9 cellular contexts compared by ENCODE assay signal in genomic region chr19:15551183-15552004, GRCh38. TPM values are rescaled to one million over a fixed set of nuclear protein-coding genes. Genes with fewer than 3 reads are reported as not detected.
DNase-seq lines count a peak whose midpoint lies in the region; ATAC-seq, FAIRE-seq and TF ChIP-seq lines count a peak whose summit lies in the region.
"Had no signal": no experiment of that assay in that cellular context is flagged by ENCODE, and none has a peak within 500 bp of the region (broad histone marks: within the 10 kb centered on the region; RNA-seq: fewer than 3 reads in every experiment).

No MANE protein-coding gene starts in this region.

- BruUV-seq in A673 (replicated peaks; lab: Mats Ljungman, UMichigan) (no TSS peak), endothelial cell of umbilical vein (replicated peaks; lab: Mats Ljungman, UMichigan) (no TSS peak)

- H3K27me3 ChIP-seq in A673 (replicated peaks; ENCODE audit: insufficient read depth, low read depth, low read length, poor library complexity): no peaks in the 10 kb centered on the region
- H3K27me3 ChIP-seq in endothelial cell of umbilical vein (ENCODE audit: control insufficient read depth in 2 of 2, insufficient read depth in 2 of 2, low read length in 2 of 2): peaks cover 0 to 1% of the 10 kb centered on the region in 2 experiments
- H3K27me3 ChIP-seq in gastrocnemius medialis: peaks cover 24 to 32% (median 28%) of the 10 kb centered on the region in 3 donors

- dilution Hi-C loops in endothelial cell of umbilical vein (cut with MboI; ENCODE audit: extremely low pct_ligation_motif_present, low sequenced_read_pairs): no loop called here

- H3K9ac ChIP-seq in endothelial cell of umbilical vein (replicated peaks; ENCODE audit: extremely low read depth, insufficient read depth, low read length): no peak overlapping the region

- TF ChIP-seq POLR2A in endothelial cell of umbilical vein (IDR thresholded peaks at IDR 0.05; ENCODE audit: low read depth, low read length) (no peak), gastrocnemius medialis (IDR thresholded peaks at IDR 0.05) (no peak)

- POLR2A ChIA-PET in A673 (lab: Charles Lee; ENCODE audit: low non-redundant PET): no interaction called here
- POLR2A ChIA-PET in HEK293T (lab: Yijun Ruan, JAX): interaction anchor here (1.0 kb wide), 2 partner anchors 118 to 172 kb away, joined by 3 read pairs; partner anchors contain the start of gene AKAP8
- POLR2A ChIA-PET in endothelial cell of umbilical vein (lab: Charles Lee): no interaction called here

- H3K9me3 ChIP-seq in A673 (ENCODE audit: low read depth, low read length, poor library complexity, severe bottlenecking) (no peaks in the 10 kb centered on the region), endothelial cell of umbilical vein (replicated peaks; ENCODE audit: control insufficient read depth, insufficient read depth, low read length) (no peaks in the 10 kb centered on the region), gastrocnemius medialis (no peaks in the 10 kb centered on the region)

- H3K79me2 ChIP-seq in endothelial cell of umbilical vein (ENCODE audit: control insufficient read depth, insufficient read depth, low read length): no peaks in the 10 kb centered on the region

- no peak for TF ChIP-seq CTCF in A673 (conservative IDR thresholded peaks at IDR 0.05; ENCODE audit: low read depth, low read length)
- peak in 1 of 2 donors; percentile 0 for TF ChIP-seq CTCF in endothelial cell of umbilical vein (IDR thresholded peaks at IDR 0.05; ENCODE audit: extremely low read depth in 1 of 2, insufficient read depth in 1 of 2, low read depth in 1 of 2, low read length in 2 of 2)
- TF ChIP-seq CTCF in gastrocnemius medialis (IDR thresholded peaks at IDR 0.05 in 4 of 5, conservative IDR thresholded peaks at IDR 0.05 in 1 of 5): no peak

- ATAC-seq in gastrocnemius medialis: no peak
- ATAC-seq in sciatic nerve: no peak
- no peak for ATAC-seq in HG03457 (IDR thresholded peaks at IDR 0.05; ENCODE audit: unreplicated experiment)

- H3K27ac ChIP-seq in A673 (ENCODE audit: low read depth, low read length, poor library complexity, severe bottlenecking) (no peak overlapping the region), endothelial cell of umbilical vein (ENCODE audit: insufficient read depth, low read depth, low read length) (no peak overlapping the region), gastrocnemius medialis (no peak overlapping the region)

- no peaks in the 10 kb centered on the region for H3K9me1 ChIP-seq in endothelial cell of umbilical vein (replicated peaks; ENCODE audit: control insufficient read depth, extremely low read depth, insufficient read depth, low read length)

- H3K4me1 ChIP-seq in A673 (ENCODE audit: insufficient read depth, low read length, poor library complexity, severe bottlenecking) (peaks cover 9% of the 10 kb centered on the region), endothelial cell of umbilical vein (ENCODE audit: control insufficient read depth, extremely low read depth, insufficient read depth, low read length) (peaks cover 10% of the 10 kb centered on the region), gastrocnemius medialis (peaks cover 4 to 9% of the 10 kb centered on the region in 2 donors)

- peak overlapping the region; percentile 94 for H2AFZ ChIP-seq in endothelial cell of umbilical vein (ENCODE audit: low read depth, low read length)

- no peak for FAIRE-seq in endothelial cell of umbilical vein (lab: Jason Lieb, UNC)
- FAIRE-seq: endometrium had no signal

- H3K36me3 ChIP-seq in A673 (ENCODE audit: insufficient read depth, low read length, poor library complexity, severe bottlenecking): peaks cover 44% of the 10 kb centered on the region
- no peaks in the 10 kb centered on the region for H3K36me3 ChIP-seq in endothelial cell of umbilical vein (ENCODE audit: control insufficient read depth in 2 of 2, extremely low read depth in 1 of 2, insufficient read depth in 2 of 2, low read length in 2 of 2)
- H3K36me3 ChIP-seq in gastrocnemius medialis: no peaks in the 10 kb centered on the region

- intact Hi-C loops in A673 (cut with micrococcal nuclease; ENCODE audit: unreplicated experiment) (no loop called here), endothelial cell of umbilical vein (cut with micrococcal nuclease) (loop anchor here (1.0 kb wide), 1 partner anchor 132 kb away; no protein-coding TSS in a partner anchor), gastrocnemius medialis (cut with DNase I; ENCODE audit: low total_unique reads) (no loop called here), sciatic nerve (cut with DNase I) (no loop called here)

- H3K4me2 ChIP-seq in endothelial cell of umbilical vein (ENCODE audit: insufficient read depth, low read length): peak overlapping the region; percentile 30

- CTCF ChIA-PET in A673 (lab: Charles Lee): no interaction called here
- CTCF ChIA-PET in HEK293T (lab: Yijun Ruan, JAX): interaction anchor here (0.6 to 0.9 kb wide), 3 partner anchors 10 to 1114 kb away, joined by 3 to 6 read pairs (median 3); no protein-coding TSS in a partner anchor
- CTCF ChIA-PET in endothelial cell of umbilical vein (lab: Charles Lee): interaction anchor here (1.1 to 2.5 kb wide), 7 partner anchors 10 to 460 kb away, joined by 3 to 22 read pairs (median 5); partner anchors contain the start of gene AKAP8L

- no peak overlapping the region for H3K4me3 ChIP-seq in A673 (ENCODE audit: low read depth, low read length, poor library complexity, severe bottlenecking)
- H3K4me3 ChIP-seq in endothelial cell of umbilical vein (replicated peaks in 1 of 3; ENCODE audit: insufficient read depth in 1 of 3, low read depth in 1 of 3, low read length in 3 of 3): no peak overlapping the region
- H3K4me3 ChIP-seq in gastrocnemius medialis: peak overlapping the region; percentile 4 to 46 (median 42)

- H4K20me1 ChIP-seq in endothelial cell of umbilical vein (replicated peaks; ENCODE audit: control insufficient read depth, extremely low read depth, insufficient read depth, low read length): no peaks in the 10 kb centered on the region

- in situ Hi-C loops in gastrocnemius medialis (cut with MboI; ENCODE audit: low sequenced_read_pairs in 4 of 4): loop anchor here (5.0 to 25.0 kb wide), 11 partner anchors 77 to 467 kb away; partner anchors contain the start of genes AKAP8 (in 2 of the 4), OR1I1 (in 2 of the 4), RASAL3 (in 2 of the 4) and PGLYRP2 (in 1 of the 4)

- DNase-seq in A673 (ENCODE audit: low spot score) (peak; percentile 27), HEK293T (ENCODE audit: extremely low spot score) (peak; percentile 78), endothelial cell of umbilical vein (ENCODE audit: low read depth, low spot score) (no peak), gastrocnemius medialis (no peak), sciatic nerve (ENCODE audit: low spot score) (no peak), middle frontal gyrus (ENCODE audit: extremely low spot score, low spot score) (no peak)
- peak; percentile 67 for DNase-seq in activated CD4-positive, alpha-beta T cell treated with anti-CD3 and anti-CD28 coated beads, Interleukin-2, amount 50 U/mL, for 1 hour

TF ChIP-seq in HEK293T, 16 proteins besides CTCF, POLR2A, EP300 and RAD21:
- no peak for TF ChIP-seq FOXK2 (IDR thresholded peaks at IDR 0.05)
- no peak for TF ChIP-seq SP1 (IDR thresholded peaks at IDR 0.05)
- TF ChIP-seq ZNF384 (IDR thresholded peaks at IDR 0.05): no peak
- no peak for TF ChIP-seq SUZ12 (IDR thresholded peaks at IDR 0.05)
- TF ChIP-seq ELF4 (IDR thresholded peaks at IDR 0.05): no peak
- TF ChIP-seq, protein P1, sequence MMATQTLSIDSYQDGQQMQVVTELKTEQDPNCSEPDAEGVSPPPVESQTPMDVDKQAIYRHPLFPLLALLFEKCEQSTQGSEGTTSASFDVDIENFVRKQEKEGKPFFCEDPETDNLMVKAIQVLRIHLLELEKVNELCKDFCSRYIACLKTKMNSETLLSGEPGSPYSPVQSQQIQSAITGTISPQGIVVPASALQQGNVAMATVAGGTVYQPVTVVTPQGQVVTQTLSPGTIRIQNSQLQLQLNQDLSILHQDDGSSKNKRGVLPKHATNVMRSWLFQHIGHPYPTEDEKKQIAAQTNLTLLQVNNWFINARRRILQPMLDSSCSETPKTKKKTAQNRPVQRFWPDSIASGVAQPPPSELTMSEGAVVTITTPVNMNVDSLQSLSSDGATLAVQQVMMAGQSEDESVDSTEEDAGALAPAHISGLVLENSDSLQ (IDR thresholded peaks at IDR 0.05): no peak
- TF ChIP-seq L3MBTL2 (conservative IDR thresholded peaks at IDR 0.05): no peak
TF ChIP-seq in HEK293T: peak in this region for 0.

TF ChIP-seq in endothelial cell of umbilical vein, 7 proteins besides CTCF, POLR2A, EP300 and RAD21:
- TF ChIP-seq EZH2 (IDR thresholded peaks at IDR 0.05; ENCODE audit: borderline replicate concordance, low read depth, low read length, severe bottlenecking) (no peak), GATA2 (IDR thresholded peaks at IDR 0.05; ENCODE audit: insufficient read depth, insufficient read length, low read depth, low read length) (no peak), JUN (IDR thresholded peaks at IDR 0.05; ENCODE audit: borderline replicate concordance, insufficient read depth, insufficient read length, low read depth) (no peak), POLR2AphosphoS5 (IDR thresholded peaks at IDR 0.05; ENCODE audit: insufficient read depth, low read depth, low read length) (no peak), MYC (IDR thresholded peaks at IDR 0.05; ENCODE audit: low read depth, low read length) (no peak), FOS (IDR thresholded peaks at IDR 0.05; ENCODE audit: borderline replicate concordance, insufficient read depth, low read length) (no peak)
- TF ChIP-seq, protein P2, sequence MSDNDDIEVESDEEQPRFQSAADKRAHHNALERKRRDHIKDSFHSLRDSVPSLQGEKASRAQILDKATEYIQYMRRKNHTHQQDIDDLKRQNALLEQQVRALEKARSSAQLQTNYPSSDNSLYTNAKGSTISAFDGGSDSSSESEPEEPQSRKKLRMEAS (IDR thresholded peaks at IDR 0.05; ENCODE audit: insufficient read depth, insufficient read length): no peak
TF ChIP-seq in endothelial cell of umbilical vein: peak in this region for 0.

RNA-seq across cellular contexts. Expression of gene CYP4F22, which starts 43.1 kb away (rescaled TPM):
- total RNA-seq in A673 (2021) (78.3 and 79.7 TPM in 2 replicates), endothelial cell of umbilical vein (not detected in 2 replicates), gastrocnemius medialis (under 1 TPM in 3 of 4 donors, not detected in 1; 0.24 to 0.29 (median 0.25) TPM), sciatic nerve (not detected)
- not detected in 2 replicates for polyA plus RNA-seq in endothelial cell of umbilical vein
- polyA plus RNA-seq in endothelial cell of umbilical vein (2011; cell fraction: cytosol; rRNA removed): not detected in 2 replicates
- not detected in 2 replicates for polyA plus RNA-seq in endothelial cell of umbilical vein (2011; cell fraction: nucleus; rRNA removed)
- not detected in 2 replicates for polyA plus RNA-seq in endothelial cell of umbilical vein (2012)
- not detected in 2 replicates for polyA minus RNA-seq in endothelial cell of umbilical vein
- not detected for polyA minus RNA-seq in endothelial cell of umbilical vein (2011; cell fraction: cytosol; rRNA and poly(A)+ RNA removed)
- polyA minus RNA-seq in endothelial cell of umbilical vein (2011; cell fraction: nucleus; rRNA and poly(A)+ RNA removed): not detected in 2 replicates

Comparison
In these comparisons a context has a peak if more than half of its experiments do, and no peak if none do; other contexts are left out.
1. DNase-seq: peak in A673 (single experiment), HEK293T (single experiment) and activated CD4-positive, alpha-beta T cell treated with anti-CD3 and anti-CD28 coated beads, Interleukin-2, amount 50 U/mL, for 1 hour (single experiment); none in endothelial cell of umbilical vein (single experiment), gastrocnemius medialis (0 of 2), sciatic nerve (single experiment) and middle frontal gyrus (single experiment).
2. H3K4me3 ChIP-seq: peak in gastrocnemius medialis (4 of 4); none in A673 (single experiment) and endothelial cell of umbilical vein (0 of 3).
3. RNA of gene CYP4F22, which starts 43.1 kb away (total RNA-seq): 78.3 to 79.7 TPM in A673; 0.24 to 0.29 TPM in gastrocnemius medialis, not detected in sciatic nerve (single experiment) and not detected in endothelial cell of umbilical vein; every median in the first group is over 10 times any median in the second.